ENCODE assay signal across 1 cellular context in the genomic region with DNA sequence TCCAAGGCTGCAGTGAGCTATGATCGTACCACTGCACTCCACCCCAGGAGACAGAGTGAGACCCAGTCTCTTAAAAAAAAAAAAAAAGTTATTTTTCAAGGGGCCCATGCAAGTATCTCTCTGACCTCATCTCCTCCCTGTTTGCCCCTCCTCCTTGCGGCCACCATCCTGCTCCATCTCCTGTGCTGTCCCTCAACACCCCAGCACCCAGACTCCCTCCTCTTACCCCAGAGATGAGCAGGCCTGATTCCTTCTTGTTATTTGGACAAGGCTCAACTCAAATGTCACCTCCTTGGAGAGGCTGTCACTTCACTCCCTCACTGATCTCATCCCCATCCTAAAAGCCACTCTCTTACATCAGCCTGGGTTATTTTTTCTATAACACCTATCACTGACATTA.
TF ChIP-seq lines count a peak whose summit lies in the region.

No MANE protein-coding gene starts in this region.

TF ChIP-seq in GM23338, 12 proteins besides CTCF, POLR2A, EP300 and RAD21 (continued from another document):
- TF ChIP-seq, protein P1, sequence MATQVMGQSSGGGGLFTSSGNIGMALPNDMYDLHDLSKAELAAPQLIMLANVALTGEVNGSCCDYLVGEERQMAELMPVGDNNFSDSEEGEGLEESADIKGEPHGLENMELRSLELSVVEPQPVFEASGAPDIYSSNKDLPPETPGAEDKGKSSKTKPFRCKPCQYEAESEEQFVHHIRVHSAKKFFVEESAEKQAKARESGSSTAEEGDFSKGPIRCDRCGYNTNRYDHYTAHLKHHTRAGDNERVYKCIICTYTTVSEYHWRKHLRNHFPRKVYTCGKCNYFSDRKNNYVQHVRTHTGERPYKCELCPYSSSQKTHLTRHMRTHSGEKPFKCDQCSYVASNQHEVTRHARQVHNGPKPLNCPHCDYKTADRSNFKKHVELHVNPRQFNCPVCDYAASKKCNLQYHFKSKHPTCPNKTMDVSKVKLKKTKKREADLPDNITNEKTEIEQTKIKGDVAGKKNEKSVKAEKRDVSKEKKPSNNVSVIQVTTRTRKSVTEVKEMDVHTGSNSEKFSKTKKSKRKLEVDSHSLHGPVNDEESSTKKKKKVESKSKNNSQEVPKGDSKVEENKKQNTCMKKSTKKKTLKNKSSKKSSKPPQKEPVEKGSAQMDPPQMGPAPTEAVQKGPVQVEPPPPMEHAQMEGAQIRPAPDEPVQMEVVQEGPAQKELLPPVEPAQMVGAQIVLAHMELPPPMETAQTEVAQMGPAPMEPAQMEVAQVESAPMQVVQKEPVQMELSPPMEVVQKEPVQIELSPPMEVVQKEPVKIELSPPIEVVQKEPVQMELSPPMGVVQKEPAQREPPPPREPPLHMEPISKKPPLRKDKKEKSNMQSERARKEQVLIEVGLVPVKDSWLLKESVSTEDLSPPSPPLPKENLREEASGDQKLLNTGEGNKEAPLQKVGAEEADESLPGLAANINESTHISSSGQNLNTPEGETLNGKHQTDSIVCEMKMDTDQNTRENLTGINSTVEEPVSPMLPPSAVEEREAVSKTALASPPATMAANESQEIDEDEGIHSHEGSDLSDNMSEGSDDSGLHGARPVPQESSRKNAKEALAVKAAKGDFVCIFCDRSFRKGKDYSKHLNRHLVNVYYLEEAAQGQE (IDR thresholded peaks at IDR 0.05; ENCODE audit: unreplicated experiment), result no peak
- no peak for TF ChIP-seq JUNB (IDR thresholded peaks at IDR 0.05; ENCODE audit: unreplicated experiment)
- TF ChIP-seq ZNF114 (CRISPR knock-in tag; IDR thresholded peaks at IDR 0.05), result no peak
- no peak for TF ChIP-seq EZH2 (IDR thresholded peaks at IDR 0.05; ENCODE audit: low read depth, unreplicated experiment)
